ENCODE assay signal across 18 cellular contexts in genomic region chr2:179239838-179240237, GRCh38. TPM values are rescaled to one million over a fixed set of nuclear protein-coding genes. Genes with fewer than 3 reads are reported as not detected.
DNase-seq lines count a peak whose midpoint lies in the region; ATAC-seq, FAIRE-seq and TF ChIP-seq lines count a peak whose summit lies in the region.
"Had no signal": no experiment of that assay in that cellular context is flagged by ENCODE, and none has a peak within 500 bp of the region (broad histone marks: within the 10 kb centered on the region; RNA-seq: fewer than 3 reads in every experiment).

No MANE protein-coding gene starts in this region.

- no peaks in the 10 kb centered on the region for H3K27me3 Mint-ChIP-seq in activated CD4-positive, alpha-beta memory T cell treated with anti-CD3 and anti-CD28 coated beads for 36 hours
- H3K27me3 Mint-ChIP-seq in activated CD4-positive, alpha-beta memory T cell treated with anti-CD3 and anti-CD28 coated beads, Interleukin-2, amount 10 ng/mL, durations not matched to agents 7 days and 5 days = no peaks in the 10 kb centered on the region
- H3K27me3 Mint-ChIP-seq in activated CD8-positive, alpha-beta T cell treated with anti-CD3 and anti-CD28 coated beads for 36 hours = no peaks in the 10 kb centered on the region
- no peaks in the 10 kb centered on the region for H3K27me3 Mint-ChIP-seq in naive B cell

- CTCF ChIA-PET in activated CD4-positive, alpha-beta memory T cell treated with anti-CD3 and anti-CD28 coated beads for 36 hours (lab: Charles Lee) = interaction anchor here (0.6 to 1.7 kb wide), 3 partner anchors 8 to 29 kb away, joined by 3 to 4 read pairs (median 3); no protein-coding TSS in a partner anchor
- CTCF ChIA-PET in activated CD4-positive, alpha-beta memory T cell treated with anti-CD3 and anti-CD28 coated beads, Interleukin-2, amount 10 ng/mL, durations not matched to agents 7 days and 5 days (lab: Charles Lee) = no interaction called here
- CTCF ChIA-PET in activated CD8-positive, alpha-beta T cell treated with anti-CD3 and anti-CD28 coated beads for 36 hours (lab: Charles Lee) = interaction anchor here (0.9 to 1.5 kb wide), 2 partner anchors 20 to 21 kb away, joined by 3 to 4 read pairs; no protein-coding TSS in a partner anchor

- no peak for TF ChIP-seq CTCF in activated CD8-positive, alpha-beta T cell treated with anti-CD3 and anti-CD28 coated beads for 36 hours (IDR thresholded peaks at IDR 0.05)

- no peak for DNase-seq in activated CD4-positive, alpha-beta memory T cell treated with anti-CD3 and anti-CD28 coated beads for 36 hours
- no peak for DNase-seq in activated CD4-positive, alpha-beta memory T cell treated with anti-CD3 and anti-CD28 coated beads, Interleukin-2, amount 10 ng/mL, durations not matched to agents 7 days and 5 days
- DNase-seq in GM12891 (ENCODE audit: insufficient read length, low spot score) (no peak), naive B cell (no peak), NK-92 (lab: John Stamatoyannopoulos, UW; ENCODE audit: unreplicated experiment) (no peak)
- no peak for DNase-seq in activated CD8-positive, alpha-beta T cell treated with anti-CD3 and anti-CD28 coated beads for 36 hours
- DNase-seq: activated effector memory CD4-positive, alpha-beta T cell treated with anti-CD3 and anti-CD28 coated beads, Interleukin-2, amount 50 U/mL, for 16 hours; cerebellar nuclear complex; erythroblast; islet precursor cell; NCI-H1417 treated with DMSO at 0.1 percent for 48 hours; NCI-H524; nucleus accumbens; SIG-M5; stimulated activated CD8-positive, alpha-beta memory T cell treated with anti-CD3 and anti-CD28 coated beads, Interleukin-4, amount 100 ng/mL, for 48 hours had no signal

- H3K4me3 Mint-ChIP-seq in activated CD4-positive, alpha-beta memory T cell treated with anti-CD3 and anti-CD28 coated beads for 36 hours = no peak overlapping the region
- no peak overlapping the region for H3K4me3 Mint-ChIP-seq in activated CD4-positive, alpha-beta memory T cell treated with anti-CD3 and anti-CD28 coated beads, Interleukin-2, amount 10 ng/mL, durations not matched to agents 7 days and 5 days
- no peak overlapping the region for H3K4me3 Mint-ChIP-seq in activated CD8-positive, alpha-beta T cell treated with anti-CD3 and anti-CD28 coated beads for 36 hours
- H3K4me3 Mint-ChIP-seq in naive B cell = peak overlapping the region in 2 of 8 donors; percentile 4 to 15

- H3K27ac Mint-ChIP-seq in activated CD4-positive, alpha-beta memory T cell treated with anti-CD3 and anti-CD28 coated beads for 36 hours = peak overlapping the region; percentile 46
- no peak overlapping the region for H3K27ac Mint-ChIP-seq in activated CD4-positive, alpha-beta memory T cell treated with anti-CD3 and anti-CD28 coated beads, Interleukin-2, amount 10 ng/mL, durations not matched to agents 7 days and 5 days
- peak overlapping the region; percentile 14 for H3K27ac Mint-ChIP-seq in activated CD8-positive, alpha-beta T cell treated with anti-CD3 and anti-CD28 coated beads for 36 hours
- peak overlapping the region in 4 of 6 donors; percentile 5 to 69 (median 28) for H3K27ac Mint-ChIP-seq in naive B cell

- H3K36me3 Mint-ChIP-seq in activated CD4-positive, alpha-beta memory T cell treated with anti-CD3 and anti-CD28 coated beads for 36 hours = no peaks in the 10 kb centered on the region
- H3K36me3 Mint-ChIP-seq in activated CD4-positive, alpha-beta memory T cell treated with anti-CD3 and anti-CD28 coated beads, Interleukin-2, amount 10 ng/mL, durations not matched to agents 7 days and 5 days (ENCODE audit: low read depth) = no peaks in the 10 kb centered on the region
- H3K36me3 Mint-ChIP-seq in activated CD8-positive, alpha-beta T cell treated with anti-CD3 and anti-CD28 coated beads for 36 hours (ENCODE audit: low read depth) = no peaks in the 10 kb centered on the region
- peaks cover 8 to 17% of the 10 kb centered on the region in 2 donors for H3K36me3 Mint-ChIP-seq in naive B cell

- H3K9me3 Mint-ChIP-seq in activated CD4-positive, alpha-beta memory T cell treated with anti-CD3 and anti-CD28 coated beads for 36 hours = no peaks in the 10 kb centered on the region
- no peaks in the 10 kb centered on the region for H3K9me3 Mint-ChIP-seq in activated CD4-positive, alpha-beta memory T cell treated with anti-CD3 and anti-CD28 coated beads, Interleukin-2, amount 10 ng/mL, durations not matched to agents 7 days and 5 days
- no peaks in the 10 kb centered on the region for H3K9me3 Mint-ChIP-seq in activated CD8-positive, alpha-beta T cell treated with anti-CD3 and anti-CD28 coated beads for 36 hours
- peaks cover 0 to 17% (median 4%) of the 10 kb centered on the region in 7 donors for H3K9me3 Mint-ChIP-seq in naive B cell

- no peak for ATAC-seq in activated CD8-positive, alpha-beta T cell treated with anti-CD3 and anti-CD28 coated beads for 36 hours
- ATAC-seq in naive B cell (ENCODE audit: low read depth in 2 of 2) = no peak
- no peak for ATAC-seq in GM19023 (IDR thresholded peaks at IDR 0.05; ENCODE audit: unreplicated experiment)
- ATAC-seq in HG02759 (IDR thresholded peaks at IDR 0.05; ENCODE audit: unreplicated experiment) = no peak

- intact Hi-C loops in activated CD4-positive, alpha-beta memory T cell treated with anti-CD3 and anti-CD28 coated beads for 36 hours (cut with micrococcal nuclease) = loop anchor here (1.0 to 5.0 kb wide), 3 partner anchors 13 to 208 kb away; no protein-coding TSS in a partner anchor
- intact Hi-C loops in activated CD8-positive, alpha-beta T cell treated with anti-CD3 and anti-CD28 coated beads for 36 hours (cut with micrococcal nuclease) = no loop called here

- POLR2A ChIA-PET in activated CD4-positive, alpha-beta memory T cell treated with anti-CD3 and anti-CD28 coated beads for 36 hours (lab: Charles Lee) = no interaction called here
- POLR2A ChIA-PET in activated CD4-positive, alpha-beta memory T cell treated with anti-CD3 and anti-CD28 coated beads, Interleukin-2, amount 10 ng/mL, durations not matched to agents 7 days and 5 days (lab: Charles Lee) = interaction anchor here (0.8 kb wide), 1 partner anchor 16 kb away, joined by 3 read pairs; no protein-coding TSS in a partner anchor
- POLR2A ChIA-PET in activated CD8-positive, alpha-beta T cell treated with anti-CD3 and anti-CD28 coated beads for 36 hours (lab: Charles Lee) = interaction anchor here (0.6 to 1.1 kb wide), 2 partner anchors 13 to 27 kb away, joined by 3 read pairs; no protein-coding TSS in a partner anchor

- no peak for TF ChIP-seq POLR2A in GM12891 (IDR thresholded peaks at IDR 0.05; ENCODE audit: low read depth, low read length)

- peak; percentile 56 for FAIRE-seq in GM12891 (lab: Jason Lieb, UNC)
- FAIRE-seq: frontal cortex had no signal

- peaks cover 32% of the 10 kb centered on the region for H3K4me1 Mint-ChIP-seq in activated CD4-positive, alpha-beta memory T cell treated with anti-CD3 and anti-CD28 coated beads for 36 hours (ENCODE audit: low read depth)
- peaks cover 28% of the 10 kb centered on the region for H3K4me1 Mint-ChIP-seq in activated CD4-positive, alpha-beta memory T cell treated with anti-CD3 and anti-CD28 coated beads, Interleukin-2, amount 10 ng/mL, durations not matched to agents 7 days and 5 days
- peaks cover 19% of the 10 kb centered on the region for H3K4me1 Mint-ChIP-seq in activated CD8-positive, alpha-beta T cell treated with anti-CD3 and anti-CD28 coated beads for 36 hours (ENCODE audit: low read depth)
- peaks cover 50 to 83% (median 73%) of the 10 kb centered on the region in 3 donors for H3K4me1 Mint-ChIP-seq in naive B cell

TF ChIP-seq in GM12891, 5 proteins besides CTCF, POLR2A, EP300 and RAD21:
- TF ChIP-seq TAF1 (IDR thresholded peaks at IDR 0.05; ENCODE audit: low read depth, low read length) (no peak), PAX5 (IDR thresholded peaks at IDR 0.05; ENCODE audit: insufficient read depth, low read length, severe bottlenecking) (no peak), POLR2AphosphoS5 (IDR thresholded peaks at IDR 0.05; ENCODE audit: low read depth, low read length) (no peak), SPI1 (IDR thresholded peaks at IDR 0.05; ENCODE audit: low read depth, low read length) (no peak), POU2F2 (IDR thresholded peaks at IDR 0.05; ENCODE audit: low read depth, low read length) (no peak)

RNA-seq across cellular contexts. Expression of gene SESTD1, which starts 24.8 kb away (rescaled TPM):
- total RNA-seq in activated CD4-positive, alpha-beta memory T cell treated with anti-CD3 and anti-CD28 coated beads for 36 hours = 10 to 100 TPM; 11.6 to 13.1 TPM
- 10 to 100 TPM; 13.8 to 14.7 TPM for total RNA-seq in activated CD4-positive, alpha-beta memory T cell treated with anti-CD3 and anti-CD28 coated beads, Interleukin-2, amount 10 ng/mL, durations not matched to agents 7 days and 5 days
- polyA plus RNA-seq in GM12891 (2012; ENCODE audit: low read depth, missing spikeins) = 3.9 TPM
- 1 to 10 TPM; 2.6 to 5.6 TPM for total RNA-seq in activated CD8-positive, alpha-beta T cell treated with anti-CD3 and anti-CD28 coated beads for 36 hours
- polyA plus RNA-seq in naive B cell (ENCODE audit: low read depth in 6 of 6) = 10 to 100 TPM; 25.4 to 88.7 (median 66.2) TPM
